ENCODE assay signal across 8 cellular contexts in the genomic region with DNA sequence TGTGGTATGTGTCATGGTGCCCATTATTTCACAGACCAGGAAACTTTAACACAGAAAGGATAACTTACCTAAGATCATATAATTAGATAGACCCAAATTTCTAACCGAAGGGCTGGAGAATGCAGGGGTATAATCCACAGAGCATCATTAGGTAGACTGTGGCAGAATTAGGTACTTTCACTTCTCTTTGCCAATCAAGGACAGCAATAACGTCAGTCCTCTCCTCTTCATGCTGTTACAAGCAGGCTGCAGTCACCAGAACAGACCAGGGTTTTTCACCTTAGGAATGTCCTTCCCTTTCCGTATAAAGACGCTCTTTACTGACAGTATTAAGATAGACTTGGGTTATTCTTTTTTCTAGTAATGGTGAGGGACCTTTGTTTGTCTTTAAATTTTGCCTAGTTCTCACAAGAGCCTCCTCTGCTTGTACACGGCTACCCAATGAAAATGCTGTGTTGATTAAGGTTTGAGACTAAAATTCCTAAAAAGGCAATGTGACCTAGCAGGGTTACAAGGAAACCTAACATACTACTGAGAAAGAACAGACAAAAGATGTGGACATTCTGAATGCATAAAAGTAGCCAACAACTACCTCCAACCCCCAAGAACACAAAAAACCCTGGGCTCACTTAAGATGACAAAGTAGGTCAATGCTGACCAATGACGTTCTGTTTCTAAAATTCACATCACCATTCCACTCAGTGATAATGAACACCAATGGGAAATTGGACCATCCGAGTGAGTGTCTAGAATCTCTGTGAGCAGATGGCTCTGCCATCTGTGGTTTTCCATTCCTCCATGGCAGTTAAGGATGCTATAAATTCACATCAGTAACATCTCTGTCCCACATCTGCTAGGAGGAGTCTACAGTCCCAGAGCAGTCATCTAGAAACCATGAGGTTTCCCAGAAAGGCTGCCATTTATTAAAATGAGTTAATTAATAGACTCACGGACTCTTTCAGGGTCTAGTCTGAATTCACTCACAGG. TPM values are rescaled to one million over a fixed set of nuclear protein-coding genes. Genes with fewer than 3 reads are reported as not detected.
DNase-seq lines count a peak whose midpoint lies in the region; ATAC-seq, FAIRE-seq and TF ChIP-seq lines count a peak whose summit lies in the region.

No MANE protein-coding gene starts in this region.

- peaks cover 19% of the 10 kb centered on the region for H3K27me3 Mint-ChIP-seq in activated naive CD4-positive, alpha-beta T cell treated with anti-CD3 and anti-CD28 coated beads, Interleukin-2, amount 10 ng/mL, durations not matched to agents 7 days and 5 days
- no peaks in the 10 kb centered on the region for H3K27me3 Mint-ChIP-seq in stimulated activated naive CD8-positive, alpha-beta T cell treated with anti-CD3 and anti-CD28 coated beads, Interleukin-15, Interleukin-2, amounts not matched to agents 100 ng/mL and 50 ng/mL, for 24 hours

- H3K4me3 Mint-ChIP-seq in activated naive CD4-positive, alpha-beta T cell treated with anti-CD3 and anti-CD28 coated beads, Interleukin-2, amount 10 ng/mL, durations not matched to agents 7 days and 5 days: peak overlapping the region; percentile 92
- H3K4me3 Mint-ChIP-seq in stimulated activated naive CD8-positive, alpha-beta T cell treated with anti-CD3 and anti-CD28 coated beads, Interleukin-15, Interleukin-2, amounts not matched to agents 100 ng/mL and 50 ng/mL, for 24 hours: peak overlapping the region; percentile 93

- TF ChIP-seq CTCF in fibroblast of the aortic adventitia (IDR thresholded peaks at IDR 0.05; ENCODE audit: insufficient read depth, low read length): no peak

- H3K9me3 Mint-ChIP-seq in activated naive CD4-positive, alpha-beta T cell treated with anti-CD3 and anti-CD28 coated beads, Interleukin-2, amount 10 ng/mL, durations not matched to agents 7 days and 5 days: no peaks in the 10 kb centered on the region
- H3K9me3 Mint-ChIP-seq in stimulated activated naive CD8-positive, alpha-beta T cell treated with anti-CD3 and anti-CD28 coated beads, Interleukin-15, Interleukin-2, amounts not matched to agents 100 ng/mL and 50 ng/mL, for 24 hours: no peaks in the 10 kb centered on the region

- H3K4me1 Mint-ChIP-seq in activated naive CD4-positive, alpha-beta T cell treated with anti-CD3 and anti-CD28 coated beads, Interleukin-2, amount 10 ng/mL, durations not matched to agents 7 days and 5 days: peaks cover 48% of the 10 kb centered on the region
- H3K4me1 Mint-ChIP-seq in stimulated activated naive CD8-positive, alpha-beta T cell treated with anti-CD3 and anti-CD28 coated beads, Interleukin-15, Interleukin-2, amounts not matched to agents 100 ng/mL and 50 ng/mL, for 24 hours (ENCODE audit: low read depth): peaks cover 49% of the 10 kb centered on the region

- DNase-seq in activated naive CD4-positive, alpha-beta T cell treated with anti-CD3 and anti-CD28 coated beads, Interleukin-2, amount 10 ng/mL, durations not matched to agents 7 days and 5 days: no peak
- no peak for DNase-seq in activated naive CD4-positive, alpha-beta T cell (lab: John Stamatoyannopoulos, UW)
- DNase-seq in fibroblast of the aortic adventitia (ENCODE audit: low read depth) (peak; percentile 24), urothelium cell line (ENCODE audit: low spot score) (no peak)

- peak overlapping the region; percentile 15 for H3K27ac Mint-ChIP-seq in activated naive CD4-positive, alpha-beta T cell treated with anti-CD3 and anti-CD28 coated beads, Interleukin-2, amount 10 ng/mL, durations not matched to agents 7 days and 5 days
- H3K27ac Mint-ChIP-seq in stimulated activated naive CD8-positive, alpha-beta T cell treated with anti-CD3 and anti-CD28 coated beads, Interleukin-15, Interleukin-2, amounts not matched to agents 100 ng/mL and 50 ng/mL, for 24 hours: peak overlapping the region; percentile 97

- H3K4me3 ChIP-seq in fibroblast of the aortic adventitia (ENCODE audit: low read depth, low read length): peak overlapping the region; percentile 84

- peaks cover 22% of the 10 kb centered on the region for H3K36me3 Mint-ChIP-seq in activated naive CD4-positive, alpha-beta T cell treated with anti-CD3 and anti-CD28 coated beads, Interleukin-2, amount 10 ng/mL, durations not matched to agents 7 days and 5 days
- peaks cover 43% of the 10 kb centered on the region for H3K36me3 Mint-ChIP-seq in stimulated activated naive CD8-positive, alpha-beta T cell treated with anti-CD3 and anti-CD28 coated beads, Interleukin-15, Interleukin-2, amounts not matched to agents 100 ng/mL and 50 ng/mL, for 24 hours (ENCODE audit: low read depth)

- ATAC-seq in HG03108 (IDR thresholded peaks at IDR 0.05; ENCODE audit: unreplicated experiment) (peak; percentile 34), SK-N-SH treated with all-trans-retinoic acid at 6 μM for 48 hours (no peak; the same call in 2 of the 3 replicates), HG03521 (IDR thresholded peaks at IDR 0.05; ENCODE audit: unreplicated experiment) (no peak)

- no peak for FAIRE-seq in urothelium cell line (lab: Jason Lieb, UNC)

- CTCF ChIA-PET in activated naive CD4-positive, alpha-beta T cell treated with anti-CD3 and anti-CD28 coated beads, Interleukin-2, amount 10 ng/mL, durations not matched to agents 7 days and 5 days (lab: Charles Lee): no interaction called here

TF ChIP-seq in SK-N-SH treated with all-trans-retinoic acid at 6 μM for 48 hours, 23 proteins besides CTCF, POLR2A, EP300 and RAD21:
- TF ChIP-seq ESRRG (CRISPR knock-in tag; IDR thresholded peaks at IDR 0.05) (no peak), PPARA (CRISPR knock-in tag; IDR thresholded peaks at IDR 0.05; ENCODE audit: borderline replicate concordance) (no peak), ZFP30 (CRISPR knock-in tag; IDR thresholded peaks at IDR 0.05) (no peak), TCF4 (CRISPR knock-in tag; IDR thresholded peaks at IDR 0.05; ENCODE audit: borderline replicate concordance) (peak; percentile 95), ISL1 (CRISPR knock-in tag; IDR thresholded peaks at IDR 0.05) (0 out of 2 replicates have a peak, but pooled peaks have one; percentile 7)
- TF ChIP-seq, protein P1, sequence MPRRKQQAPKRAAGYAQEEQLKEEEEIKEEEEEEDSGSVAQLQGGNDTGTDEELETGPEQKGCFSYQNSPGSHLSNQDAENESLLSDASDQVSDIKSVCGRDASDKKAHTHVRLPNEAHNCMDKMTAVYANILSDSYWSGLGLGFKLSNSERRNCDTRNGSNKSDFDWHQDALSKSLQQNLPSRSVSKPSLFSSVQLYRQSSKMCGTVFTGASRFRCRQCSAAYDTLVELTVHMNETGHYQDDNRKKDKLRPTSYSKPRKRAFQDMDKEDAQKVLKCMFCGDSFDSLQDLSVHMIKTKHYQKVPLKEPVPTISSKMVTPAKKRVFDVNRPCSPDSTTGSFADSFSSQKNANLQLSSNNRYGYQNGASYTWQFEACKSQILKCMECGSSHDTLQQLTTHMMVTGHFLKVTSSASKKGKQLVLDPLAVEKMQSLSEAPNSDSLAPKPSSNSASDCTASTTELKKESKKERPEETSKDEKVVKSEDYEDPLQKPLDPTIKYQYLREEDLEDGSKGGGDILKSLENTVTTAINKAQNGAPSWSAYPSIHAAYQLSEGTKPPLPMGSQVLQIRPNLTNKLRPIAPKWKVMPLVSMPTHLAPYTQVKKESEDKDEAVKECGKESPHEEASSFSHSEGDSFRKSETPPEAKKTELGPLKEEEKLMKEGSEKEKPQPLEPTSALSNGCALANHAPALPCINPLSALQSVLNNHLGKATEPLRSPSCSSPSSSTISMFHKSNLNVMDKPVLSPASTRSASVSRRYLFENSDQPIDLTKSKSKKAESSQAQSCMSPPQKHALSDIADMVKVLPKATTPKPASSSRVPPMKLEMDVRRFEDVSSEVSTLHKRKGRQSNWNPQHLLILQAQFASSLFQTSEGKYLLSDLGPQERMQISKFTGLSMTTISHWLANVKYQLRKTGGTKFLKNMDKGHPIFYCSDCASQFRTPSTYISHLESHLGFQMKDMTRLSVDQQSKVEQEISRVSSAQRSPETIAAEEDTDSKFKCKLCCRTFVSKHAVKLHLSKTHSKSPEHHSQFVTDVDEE (CRISPR knock-in tag; IDR thresholded peaks at IDR 0.05): no peak; the same call in 1 of the 2 replicates
- TF ChIP-seq, protein P2, sequence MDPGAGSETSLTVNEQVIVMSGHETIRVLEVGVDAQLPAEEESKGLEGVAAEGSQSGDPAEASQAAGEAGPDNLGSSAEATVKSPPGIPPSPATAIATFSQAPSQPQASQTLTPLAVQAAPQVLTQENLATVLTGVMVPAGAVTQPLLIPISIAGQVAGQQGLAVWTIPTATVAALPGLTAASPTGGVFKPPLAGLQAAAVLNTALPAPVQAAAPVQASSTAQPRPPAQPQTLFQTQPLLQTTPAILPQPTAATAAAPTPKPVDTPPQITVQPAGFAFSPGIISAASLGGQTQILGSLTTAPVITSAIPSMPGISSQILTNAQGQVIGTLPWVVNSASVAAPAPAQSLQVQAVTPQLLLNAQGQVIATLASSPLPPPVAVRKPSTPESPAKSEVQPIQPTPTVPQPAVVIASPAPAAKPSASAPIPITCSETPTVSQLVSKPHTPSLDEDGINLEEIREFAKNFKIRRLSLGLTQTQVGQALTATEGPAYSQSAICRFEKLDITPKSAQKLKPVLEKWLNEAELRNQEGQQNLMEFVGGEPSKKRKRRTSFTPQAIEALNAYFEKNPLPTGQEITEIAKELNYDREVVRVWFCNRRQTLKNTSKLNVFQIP (CRISPR knock-in tag; IDR thresholded peaks at IDR 0.05; ENCODE audit: borderline replicate concordance, low read depth): no peak
TF ChIP-seq in SK-N-SH treated with all-trans-retinoic acid at 6 μM for 48 hours: peak in this region for 2.

RNA-seq across cellular contexts. Expression of a gene that starts 2.1 kb away (rescaled TPM):
- 203 and 277 TPM in 2 replicates for total RNA-seq in fibroblast of the aortic adventitia (ENCODE audit: low replicate concordance)
